ENCODE assay signal across 1 cellular context in the genomic region with DNA sequence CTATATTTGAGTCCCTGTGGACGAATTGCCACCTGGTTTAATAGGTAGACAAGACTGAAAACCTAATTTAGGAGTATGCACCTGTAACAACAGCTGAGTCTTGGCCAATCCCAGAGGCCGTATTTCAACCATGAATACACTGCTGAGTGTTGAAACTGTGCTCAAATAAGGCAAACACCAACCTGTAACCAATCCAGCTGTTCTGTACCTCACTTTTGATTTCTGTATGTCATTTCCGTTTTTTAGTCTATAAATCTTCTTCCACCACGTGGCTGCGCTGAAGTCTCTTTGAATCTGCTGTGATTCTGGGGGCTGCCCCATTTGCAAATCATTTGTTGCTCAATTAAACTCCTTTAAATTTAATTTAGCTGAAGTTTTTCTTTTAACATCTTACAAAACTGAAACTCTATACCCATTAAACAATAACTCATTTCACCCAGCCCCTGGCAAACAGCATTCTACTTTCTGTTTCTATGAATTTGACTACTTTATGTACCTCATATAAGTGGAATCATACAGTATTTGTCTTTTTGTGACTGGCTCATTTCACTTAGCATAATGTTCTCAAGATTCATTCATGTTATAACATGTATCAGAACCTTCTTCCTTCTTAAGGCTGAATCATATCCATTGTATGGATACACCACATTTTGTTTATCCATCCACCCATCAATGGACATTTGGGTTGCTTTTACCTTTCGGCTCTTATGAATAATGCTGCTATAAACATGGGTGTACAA.
A peak's percentile ranks its signal among the peaks of the same experiment; 100 is the strongest.
TF ChIP-seq lines count a peak whose summit lies in the region.

No MANE protein-coding gene starts in this region.

TF ChIP-seq in K562, 482 proteins besides CTCF, POLR2A, EP300 and RAD21 (continued from another document):
- TF ChIP-seq, protein P1, sequence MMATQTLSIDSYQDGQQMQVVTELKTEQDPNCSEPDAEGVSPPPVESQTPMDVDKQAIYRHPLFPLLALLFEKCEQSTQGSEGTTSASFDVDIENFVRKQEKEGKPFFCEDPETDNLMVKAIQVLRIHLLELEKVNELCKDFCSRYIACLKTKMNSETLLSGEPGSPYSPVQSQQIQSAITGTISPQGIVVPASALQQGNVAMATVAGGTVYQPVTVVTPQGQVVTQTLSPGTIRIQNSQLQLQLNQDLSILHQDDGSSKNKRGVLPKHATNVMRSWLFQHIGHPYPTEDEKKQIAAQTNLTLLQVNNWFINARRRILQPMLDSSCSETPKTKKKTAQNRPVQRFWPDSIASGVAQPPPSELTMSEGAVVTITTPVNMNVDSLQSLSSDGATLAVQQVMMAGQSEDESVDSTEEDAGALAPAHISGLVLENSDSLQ (IDR thresholded peaks at IDR 0.05): peak; percentile 37; the same call in 1 of the 2 replicates
